20 cellular contexts compared by ENCODE assay signal in the genomic region with DNA sequence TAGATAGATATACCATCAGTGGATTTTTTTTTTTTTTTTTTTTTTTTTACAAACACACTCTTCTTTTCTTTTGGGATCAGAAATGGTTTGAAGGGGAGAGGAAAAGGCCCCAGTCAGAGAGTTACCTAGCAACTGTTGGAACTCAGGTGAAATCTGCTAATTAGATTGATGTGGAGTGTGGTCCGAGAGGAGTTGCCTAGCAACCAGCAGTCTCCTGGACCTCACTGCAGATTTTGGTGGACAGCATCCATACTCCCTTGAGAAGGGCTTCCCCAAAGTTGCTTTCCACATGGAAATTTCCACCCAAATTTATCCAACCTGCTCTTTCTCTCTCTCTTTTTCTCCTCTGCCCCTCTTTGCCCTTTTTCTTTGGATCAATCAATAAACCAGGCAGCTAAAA.
"Had no signal": no experiment of that assay in that cellular context is flagged by ENCODE, and none has a peak within 500 bp of the region (broad histone marks: within the 10 kb centered on the region; RNA-seq: fewer than 3 reads in every experiment).

No MANE protein-coding gene starts in this region.

- DNase-seq: effector memory CD4-positive, alpha-beta T cell; gastrocnemius medialis; heart right ventricle; hypothalamus; kidney glomerular epithelial cell; mammary epithelial cell; naive thymus-derived CD8-positive, alpha-beta T cell; sigmoid colon; stimulated activated CD4-positive, alpha-beta T cell treated with anti-CD3 and anti-CD28 coated beads, Interleukin-2, amount 100 ng/mL, for 24 hours; stimulated activated CD4-positive, alpha-beta T cell treated with anti-CD3 and anti-CD28 coated beads, Interleukin-4, amount 100 ng/mL, for 4 hours; stimulated activated naive B cell treated with anti-CD40 and anti-IgM and Interleukin-4, amounts not matched to agents 10 μg/mL and 1 μg/mL and 100 μg/mL, for 72 hours; stimulated activated naive CD8-positive, alpha-beta T cell treated with anti-CD3 and anti-CD28 coated beads, Interleukin-15, amount 100 ng/mL, for 72 hours; transverse colon had no signal

- H3K36me3 ChIP-seq: esophagus muscularis mucosa, gastrocnemius medialis, heart right ventricle, neutrophil, right atrium auricular region, sigmoid colon, thoracic aorta, transverse colon had no signal

- H3K4me3 Mint-ChIP-seq: stimulated activated naive B cell treated with anti-CD40 and anti-IgM and Interleukin-4, amounts not matched to agents 10 μg/mL and 1 μg/mL and 100 μg/mL, for 72 hours had no signal

- H3K4me1 ChIP-seq: esophagus muscularis mucosa, gastrocnemius medialis, right atrium auricular region, sigmoid colon, transverse colon had no signal

- H3K4me3 ChIP-seq: esophagus muscularis mucosa, gastrocnemius medialis, heart right ventricle, right atrium auricular region, sigmoid colon, skin epidermis, thoracic aorta, transverse colon had no signal

- H3K27ac ChIP-seq: epithelial cell of prostate, esophagus muscularis mucosa, gastrocnemius medialis, heart right ventricle, neutrophil, right atrium auricular region, sigmoid colon, skin epidermis, thoracic aorta, transverse colon had no signal

- ATAC-seq: gastrocnemius medialis; heart right ventricle; left lobe of liver; naive thymus-derived CD8-positive, alpha-beta T cell; stimulated activated naive B cell treated with anti-CD40 and anti-IgM and Interleukin-4, amounts not matched to agents 10 μg/mL and 1 μg/mL and 100 μg/mL, for 72 hours; stimulated activated naive CD8-positive, alpha-beta T cell treated with anti-CD3 and anti-CD28 coated beads, Interleukin-15, amount 100 ng/mL, for 72 hours had no signal

- H3K9me3 ChIP-seq: esophagus muscularis mucosa, gastrocnemius medialis, heart right ventricle, neutrophil, right atrium auricular region, sigmoid colon, thoracic aorta, transverse colon had no signal

- H3K27me3 Mint-ChIP-seq: naive thymus-derived CD8-positive, alpha-beta T cell; stimulated activated naive CD8-positive, alpha-beta T cell treated with anti-CD3 and anti-CD28 coated beads, Interleukin-15, amount 100 ng/mL, for 72 hours had no signal

- H3K36me3 Mint-ChIP-seq: naive thymus-derived CD8-positive, alpha-beta T cell; stimulated activated naive B cell treated with anti-CD40 and anti-IgM and Interleukin-4, amounts not matched to agents 10 μg/mL and 1 μg/mL and 100 μg/mL, for 72 hours had no signal

- H3K9me3 Mint-ChIP-seq: naive thymus-derived CD8-positive, alpha-beta T cell; stimulated activated naive CD8-positive, alpha-beta T cell treated with anti-CD3 and anti-CD28 coated beads, Interleukin-15, amount 100 ng/mL, for 72 hours had no signal

- H3K27ac Mint-ChIP-seq: stimulated activated naive B cell treated with anti-CD40 and anti-IgM and Interleukin-4, amounts not matched to agents 10 μg/mL and 1 μg/mL and 100 μg/mL, for 72 hours had no signal

- H3K27me3 ChIP-seq: gastrocnemius medialis, right atrium auricular region, sigmoid colon, transverse colon had no signal
